Comparison of ENCODE assay signal across 29 cellular contexts in the genomic region with DNA sequence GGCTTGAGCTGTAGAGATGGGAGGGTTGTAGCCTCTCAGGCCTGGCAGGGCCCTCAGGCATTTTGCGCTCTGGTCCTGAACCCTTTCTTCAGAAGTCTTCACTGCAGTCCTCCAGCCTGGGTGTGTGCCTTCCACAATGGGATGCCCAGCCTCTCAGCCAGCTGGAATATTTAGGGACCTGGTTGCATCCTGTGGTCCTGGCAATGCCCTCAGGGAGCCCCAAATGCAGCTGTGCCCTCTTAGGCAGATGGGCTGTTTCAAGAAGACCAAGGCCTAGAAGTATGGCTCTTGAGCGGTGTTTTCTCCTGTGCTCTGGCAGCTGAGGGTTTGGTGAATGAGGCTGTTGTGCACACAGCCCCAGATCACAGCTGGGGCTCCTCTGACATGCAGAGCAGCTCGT. TPM values are rescaled to one million over a fixed set of nuclear protein-coding genes. Genes with fewer than 3 reads are reported as not detected.
"Had no signal": no experiment of that assay in that cellular context is flagged by ENCODE, and none has a peak within 500 bp of the region (broad histone marks: within the 10 kb centered on the region; RNA-seq: fewer than 3 reads in every experiment).

No MANE protein-coding gene starts in this region.

- H3K36me3 ChIP-seq: adrenal gland, colonic mucosa, esophagus muscularis mucosa, gastrocnemius medialis, heart left ventricle had no signal

- H3K27ac Mint-ChIP-seq: activated CD4-positive, alpha-beta memory T cell treated with anti-CD3 and anti-CD28 coated beads for 36 hours; activated CD4-positive, alpha-beta T cell treated with anti-CD3 and anti-CD28 coated beads for 36 hours; activated CD4-positive, alpha-beta T cell treated with anti-CD3 and anti-CD28 coated beads, Interleukin-2, amount 10 ng/mL, durations not matched to agents 24 days and 14 days; activated CD8-positive, alpha-beta memory T cell treated with anti-CD3 and anti-CD28 coated beads, Interleukin-2, amount 10 ng/mL, durations not matched to agents 7 days and 5 days; activated CD8-positive, alpha-beta T cell treated with anti-CD3 and anti-CD28 coated beads, Interleukin-2, amount 10 ng/mL, durations not matched to agents 7 days and 5 days; activated naive CD4-positive, alpha-beta T cell treated with anti-CD3 and anti-CD28 coated beads for 36 hours; activated naive CD4-positive, alpha-beta T cell treated with anti-CD3 and anti-CD28 coated beads, Interleukin-2, amount 50 U/mL, for 24 hours; activated naive CD8-positive, alpha-beta T cell treated with anti-CD3 and anti-CD28 coated beads for 36 hours; activated naive CD8-positive, alpha-beta T cell treated with anti-CD3 and anti-CD28 coated beads, Interleukin-2, amount 50 U/mL, for 24 hours; activated T-helper 1 cell treated with anti-CD3 and anti-CD28 coated beads, Interleukin-12 subunit alpha, Interleukin-12 subunit beta, Interleukin-2, Interleukin-4 antibody, amounts not matched to agents 30 ng/mL and 10 ng/mL and 1 ng/mL, durations not matched to agents 14 hours and 24 hours and 36 hours; activated T-helper 2 cell treated with anti-CD3 and anti-CD28 coated beads, Interferon-gamma antibody, Interleukin-2, Interleukin-4, amounts not matched to agents 10 μg/mL and 5 μg/mL and 100 μg/mL, durations not matched to agents 14 hours and 24 hours and 36 hours had no signal

- DNase-seq: activated CD4-positive, alpha-beta T cell treated with anti-CD3 and anti-CD28 coated beads, Interleukin-2, amount 10 ng/mL, durations not matched to agents 24 days and 14 days; activated CD4-positive, CD25-positive, alpha-beta regulatory T cell; activated CD4-positive, CD25-positive, alpha-beta regulatory T cell treated with anti-CD3 and anti-CD28 coated beads, Interleukin-2, amount 50 U/mL, for 72 hours; activated CD8-positive, alpha-beta memory T cell treated with anti-CD3 and anti-CD28 coated beads, Interleukin-2, amount 10 ng/mL, durations not matched to agents 7 days and 5 days; activated CD8-positive, alpha-beta memory T cell treated with anti-CD3 and anti-CD28 coated beads, Interleukin-2, amount 50 U/mL, for 4 hours; activated CD8-positive, alpha-beta T cell treated with anti-CD3 and anti-CD28 coated beads, Interleukin-2, amount 10 ng/mL, durations not matched to agents 7 days and 5 days; activated effector memory CD4-positive, alpha-beta T cell treated with anti-CD3 and anti-CD28 coated beads, Interleukin-2, amount 50 U/mL, for 16 hours; activated naive CD8-positive, alpha-beta T cell treated with anti-CD3 and anti-CD28 coated beads for 36 hours; activated naive CD8-positive, alpha-beta T cell treated with anti-CD3 and anti-CD28 coated beads, Interleukin-2, amount 50 U/mL, for 24 hours; activated T-cell treated with anti-CD3 and anti-CD28 coated beads, Interleukin-2, amount 50 U/mL, for 1 hour; activated T-cell treated with anti-CD3 and anti-CD28 coated beads, Interleukin-2, amount 50 U/mL, for 48 hours; amygdala; body of pancreas; caudate nucleus; colonic mucosa; effector CD8-positive, alpha-beta T cell; foreskin keratinocyte; gastrocnemius medialis; glutamatergic neuron; T-helper 2 cell had no signal

- H3K4me1 ChIP-seq: body of pancreas, colonic mucosa, foreskin keratinocyte, gastrocnemius medialis had no signal

- H3K27me3 ChIP-seq: adrenal gland, body of pancreas, colonic mucosa, esophagus muscularis mucosa, foreskin keratinocyte, gastrocnemius medialis, heart left ventricle had no signal

- ATAC-seq: activated CD8-positive, alpha-beta T cell treated with anti-CD3 and anti-CD28 coated beads, Interleukin-2, amount 10 ng/mL, durations not matched to agents 7 days and 5 days; activated naive CD8-positive, alpha-beta T cell treated with anti-CD3 and anti-CD28 coated beads, Interleukin-2, amount 50 U/mL, for 24 hours; body of pancreas; foreskin keratinocyte; gastrocnemius medialis; heart left ventricle had no signal

- H3K9me3 Mint-ChIP-seq: activated CD4-positive, alpha-beta memory T cell treated with anti-CD3 and anti-CD28 coated beads for 36 hours; activated CD4-positive, alpha-beta T cell treated with anti-CD3 and anti-CD28 coated beads, Interleukin-2, amount 10 ng/mL, durations not matched to agents 24 days and 14 days; activated naive CD4-positive, alpha-beta T cell treated with anti-CD3 and anti-CD28 coated beads for 36 hours; activated naive CD4-positive, alpha-beta T cell treated with anti-CD3 and anti-CD28 coated beads, Interleukin-2, amount 50 U/mL, for 24 hours; activated naive CD8-positive, alpha-beta T cell treated with anti-CD3 and anti-CD28 coated beads for 36 hours; activated naive CD8-positive, alpha-beta T cell treated with anti-CD3 and anti-CD28 coated beads, Interleukin-2, amount 50 U/mL, for 24 hours; activated T-helper 1 cell treated with anti-CD3 and anti-CD28 coated beads, Interleukin-12 subunit alpha, Interleukin-12 subunit beta, Interleukin-2, Interleukin-4 antibody, amounts not matched to agents 30 ng/mL and 10 ng/mL and 1 ng/mL, durations not matched to agents 14 hours and 24 hours and 36 hours; activated T-helper 2 cell treated with anti-CD3 and anti-CD28 coated beads, Interferon-gamma antibody, Interleukin-2, Interleukin-4, amounts not matched to agents 10 μg/mL and 5 μg/mL and 100 μg/mL, durations not matched to agents 14 hours and 24 hours and 36 hours had no signal

- H3K4me3 ChIP-seq: adrenal gland, body of pancreas, colonic mucosa, esophagus muscularis mucosa, gastrocnemius medialis, heart left ventricle had no signal

- H3K27ac ChIP-seq: body of pancreas, colonic mucosa, esophagus muscularis mucosa, foreskin keratinocyte, gastrocnemius medialis, heart left ventricle had no signal

- H3K9me3 ChIP-seq: adrenal gland, body of pancreas, colonic mucosa, esophagus muscularis mucosa, gastrocnemius medialis, heart left ventricle had no signal

- H3K4me3 Mint-ChIP-seq: activated CD4-positive, alpha-beta memory T cell treated with anti-CD3 and anti-CD28 coated beads for 36 hours; activated CD4-positive, alpha-beta T cell treated with anti-CD3 and anti-CD28 coated beads for 36 hours; activated CD4-positive, alpha-beta T cell treated with anti-CD3 and anti-CD28 coated beads, Interleukin-2, amount 10 ng/mL, durations not matched to agents 24 days and 14 days; activated CD8-positive, alpha-beta memory T cell treated with anti-CD3 and anti-CD28 coated beads, Interleukin-2, amount 10 ng/mL, durations not matched to agents 7 days and 5 days; activated CD8-positive, alpha-beta T cell treated with anti-CD3 and anti-CD28 coated beads, Interleukin-2, amount 10 ng/mL, durations not matched to agents 7 days and 5 days; activated naive CD4-positive, alpha-beta T cell treated with anti-CD3 and anti-CD28 coated beads for 36 hours; activated naive CD4-positive, alpha-beta T cell treated with anti-CD3 and anti-CD28 coated beads, Interleukin-2, amount 50 U/mL, for 24 hours; activated naive CD8-positive, alpha-beta T cell treated with anti-CD3 and anti-CD28 coated beads for 36 hours; activated naive CD8-positive, alpha-beta T cell treated with anti-CD3 and anti-CD28 coated beads, Interleukin-2, amount 50 U/mL, for 24 hours; activated T-helper 1 cell treated with anti-CD3 and anti-CD28 coated beads, Interleukin-12 subunit alpha, Interleukin-12 subunit beta, Interleukin-2, Interleukin-4 antibody, amounts not matched to agents 30 ng/mL and 10 ng/mL and 1 ng/mL, durations not matched to agents 14 hours and 24 hours and 36 hours had no signal

- H3K36me3 Mint-ChIP-seq: activated CD4-positive, alpha-beta memory T cell treated with anti-CD3 and anti-CD28 coated beads for 36 hours; activated CD8-positive, alpha-beta memory T cell treated with anti-CD3 and anti-CD28 coated beads, Interleukin-2, amount 10 ng/mL, durations not matched to agents 7 days and 5 days; activated naive CD4-positive, alpha-beta T cell treated with anti-CD3 and anti-CD28 coated beads, Interleukin-2, amount 50 U/mL, for 24 hours; activated naive CD8-positive, alpha-beta T cell treated with anti-CD3 and anti-CD28 coated beads for 36 hours had no signal

- H3K4me1 Mint-ChIP-seq: activated CD4-positive, alpha-beta T cell treated with anti-CD3 and anti-CD28 coated beads for 36 hours; activated CD8-positive, alpha-beta memory T cell treated with anti-CD3 and anti-CD28 coated beads, Interleukin-2, amount 10 ng/mL, durations not matched to agents 7 days and 5 days; activated naive CD4-positive, alpha-beta T cell treated with anti-CD3 and anti-CD28 coated beads, Interleukin-2, amount 50 U/mL, for 24 hours had no signal

RNA-seq across cellular contexts. Expression of gene TUB, which starts 6.7 kb away (rescaled TPM):
- total RNA-seq: activated CD8-positive, alpha-beta T cell treated with anti-CD3 and anti-CD28 coated beads, Interleukin-2, amount 10 ng/mL, durations not matched to agents 7 days and 5 days had no signal
